22 cellular contexts compared by ENCODE assay signal in genomic region chr6:44132476-44132875, GRCh38. TPM values are rescaled to one million over a fixed set of nuclear protein-coding genes. Genes with fewer than 3 reads are reported as not detected.
DNase-seq lines count a peak whose midpoint lies in the region; ATAC-seq and TF ChIP-seq lines count a peak whose summit lies in the region.
"Had no signal": no experiment of that assay in that cellular context is flagged by ENCODE, and none has a peak within 500 bp of the region (broad histone marks: within the 10 kb centered on the region; RNA-seq: fewer than 3 reads in every experiment).

No MANE protein-coding gene starts in this region.

- H3K9ac ChIP-seq in BLaER1 treated with 17β-estradiol and CSF1 and Interleukin-3, amounts not matched to agents 10 nM and 100 nM, result peak overlapping the region; percentile 4 to 70 (median 56); a peak in 17 of 22 replicates

- TF ChIP-seq POLR2A in Peyer's patch (IDR thresholded peaks at IDR 0.05), result no peak

- H4K20me1 ChIP-seq in BLaER1 treated with 17β-estradiol and CSF1 and Interleukin-3, amounts not matched to agents 10 nM and 100 nM, result peaks cover 8 to 73% (median 35%) of the 10 kb centered on the region in 11 experiments; a peak in 17 of 22 replicates

- H3K27ac ChIP-seq in BLaER1 treated with 17β-estradiol and CSF1 and Interleukin-3, amounts not matched to agents 10 nM and 100 nM, result peak overlapping the region in 8 of 11 experiments; percentile 9 to 57 (median 42); a peak in 9 of 22 replicates
- H3K27ac ChIP-seq in Peyer's patch, result peak overlapping the region in 3 of 4 donors; percentile 10 to 57 (median 50)
- H3K27ac ChIP-seq: ovary, thoracic aorta had no signal

- H3K9me3 Mint-ChIP-seq in osteocyte (ENCODE audit: unreplicated experiment), result no peaks in the 10 kb centered on the region
- H3K9me3 Mint-ChIP-seq: stimulated activated memory B cell treated with anti-CD40 and anti-IgM and Interleukin-4, amounts not matched to agents 10 μg/mL and 1 μg/mL and 100 μg/mL, for 72 hours had no signal

- H3K36me3 Mint-ChIP-seq in osteocyte (ENCODE audit: unreplicated experiment), result peaks cover 19% of the 10 kb centered on the region
- H3K36me3 Mint-ChIP-seq: activated CD8-positive, alpha-beta memory T cell treated with anti-CD3 and anti-CD28 coated beads, Interleukin-2, amount 10 ng/mL, durations not matched to agents 7 days and 5 days had no signal

- TF ChIP-seq CTCF in Peyer's patch (IDR thresholded peaks at IDR 0.05) (no peak), osteocyte (IDR thresholded peaks at IDR 0.05) (no peak)

- H3K27ac Mint-ChIP-seq in osteocyte (ENCODE audit: unreplicated experiment), result peak overlapping the region; percentile 84
- H3K27ac Mint-ChIP-seq: activated CD8-positive, alpha-beta memory T cell treated with anti-CD3 and anti-CD28 coated beads, Interleukin-2, amount 10 ng/mL, durations not matched to agents 7 days and 5 days; activated naive CD8-positive, alpha-beta T cell had no signal

- DNase-seq in Peyer's patch (peak in 1 of 3 donors; percentile 61), osteocyte (ENCODE audit: extremely low spot score, unreplicated experiment) (no peak), RKO (ENCODE audit: low spot score) (no peak), HuH-7.5 (ENCODE audit: low spot score) (no peak)
- DNase-seq in stimulated activated CD4-positive, alpha-beta T cell treated with anti-CD3 and anti-CD28 coated beads, Interleukin-4, amount 100 ng/mL, for 4 hours, result no peak
- DNase-seq: activated CD4-positive, alpha-beta T cell treated with anti-CD3 and anti-CD28 coated beads for 4 hours; activated CD8-positive, alpha-beta memory T cell treated with anti-CD3 and anti-CD28 coated beads, Interleukin-2, amount 10 ng/mL, durations not matched to agents 7 days and 5 days; GF-D8; heart right ventricle; NCI-H1092; NCI-H2081 treated with DMSO at 0.1 percent for 48 hours; NCI-H524 treated with DMSO at 0.1 percent for 48 hours; ovary; Right ventricle myocardium superior; SW 1271 had no signal

- peaks cover 32% of the 10 kb centered on the region for H3K4me1 Mint-ChIP-seq in osteocyte (ENCODE audit: unreplicated experiment)

- peaks cover 0 to 11% (median 0%) of the 10 kb centered on the region in 11 experiments; a peak in 7 of 22 replicates for H3K27me3 ChIP-seq in BLaER1 treated with 17β-estradiol and CSF1 and Interleukin-3, amounts not matched to agents 10 nM and 100 nM
- no peaks in the 10 kb centered on the region for H3K27me3 ChIP-seq in Peyer's patch
- H3K27me3 ChIP-seq: heart right ventricle, ovary had no signal

- peaks cover 5 to 35% (median 13%) of the 10 kb centered on the region in 11 experiments; a peak in 20 of 22 replicates for H3K36me3 ChIP-seq in BLaER1 treated with 17β-estradiol and CSF1 and Interleukin-3, amounts not matched to agents 10 nM and 100 nM
- peaks cover 0 to 33% (median 0%) of the 10 kb centered on the region in 3 donors for H3K36me3 ChIP-seq in Peyer's patch
- H3K36me3 ChIP-seq: ovary had no signal

- H3K9me3 ChIP-seq in BLaER1 treated with 17β-estradiol and CSF1 and Interleukin-3, amounts not matched to agents 10 nM and 100 nM (replicated peaks in 1 of 11), result no peaks in the 10 kb centered on the region
- H3K9me3 ChIP-seq in Peyer's patch, result no peaks in the 10 kb centered on the region
- H3K9me3 ChIP-seq: heart right ventricle, ovary, thoracic aorta had no signal

- ATAC-seq in esophagus mucosa (peak; percentile 16), GM19023 (IDR thresholded peaks at IDR 0.05; ENCODE audit: unreplicated experiment) (no peak)
- ATAC-seq: activated CD8-positive, alpha-beta memory T cell treated with anti-CD3 and anti-CD28 coated beads, Interleukin-2, amount 10 ng/mL, durations not matched to agents 7 days and 5 days; stimulated activated memory B cell treated with anti-CD40 and anti-IgM and Interleukin-4, amounts not matched to agents 10 μg/mL and 1 μg/mL and 100 μg/mL, for 72 hours had no signal

- H3K4me1 ChIP-seq in BLaER1 treated with 17β-estradiol and CSF1 and Interleukin-3, amounts not matched to agents 10 nM and 100 nM, result peaks cover 32 to 68% (median 61%) of the 10 kb centered on the region in 10 experiments
- H3K4me1 ChIP-seq in Peyer's patch, result peaks cover 5 to 31% (median 7%) of the 10 kb centered on the region in 4 donors

- no peak overlapping the region for H3K4me3 Mint-ChIP-seq in osteocyte (ENCODE audit: unreplicated experiment)
- H3K4me3 Mint-ChIP-seq: activated CD8-positive, alpha-beta memory T cell treated with anti-CD3 and anti-CD28 coated beads, Interleukin-2, amount 10 ng/mL, durations not matched to agents 7 days and 5 days; activated naive CD8-positive, alpha-beta T cell; stimulated activated memory B cell treated with anti-CD40 and anti-IgM and Interleukin-4, amounts not matched to agents 10 μg/mL and 1 μg/mL and 100 μg/mL, for 72 hours had no signal

- H3K4me2 ChIP-seq in BLaER1 treated with 17β-estradiol and CSF1 and Interleukin-3, amounts not matched to agents 10 nM and 100 nM, result peak overlapping the region; percentile 66 to 94 (median 85)

- H3K27me3 Mint-ChIP-seq in osteocyte (ENCODE audit: unreplicated experiment), result no peaks in the 10 kb centered on the region
- H3K27me3 Mint-ChIP-seq: activated CD8-positive, alpha-beta memory T cell treated with anti-CD3 and anti-CD28 coated beads, Interleukin-2, amount 10 ng/mL, durations not matched to agents 7 days and 5 days; activated naive CD8-positive, alpha-beta T cell; stimulated activated memory B cell treated with anti-CD40 and anti-IgM and Interleukin-4, amounts not matched to agents 10 μg/mL and 1 μg/mL and 100 μg/mL, for 72 hours had no signal

- peak overlapping the region in 2 of 10 experiments; percentile 52 to 55; a peak in 3 of 20 replicates for H3K4me3 ChIP-seq in BLaER1 treated with 17β-estradiol and CSF1 and Interleukin-3, amounts not matched to agents 10 nM and 100 nM
- no peak overlapping the region for H3K4me3 ChIP-seq in Peyer's patch
- H3K4me3 ChIP-seq: ovary, thoracic aorta had no signal

RNA-seq across cellular contexts. Expression of gene TMEM63B, which starts 5.1 kb away (rescaled TPM):
- total RNA-seq in Peyer's patch (10 to 100 TPM; 56.9 to 92.1 (median 81.9) TPM), esophagus mucosa (42.4 TPM), osteocyte (36.1 and 36.2 TPM in 2 replicates)

RNA-seq across cellular contexts. Expression of gene MRPL14, which starts 5.2 kb away (rescaled TPM):
- total RNA-seq in Peyer's patch (10 to 100 TPM; 35.5 to 51.1 (median 42.6) TPM), esophagus mucosa (47.4 TPM), osteocyte (36.5 and 38.9 TPM in 2 replicates)

RNA-seq across cellular contexts. Expression of gene CAPN11, which starts 26.1 kb away (rescaled TPM):
- 10 to 100 TPM in 1 of 4 donors, 1 to 10 TPM in 1, under 1 TPM in 1, not detected in 1; 0.67 to 16.5 (median 4.9) TPM for total RNA-seq in Peyer's patch
- 0.12 TPM for total RNA-seq in esophagus mucosa
- not detected in 2 replicates for total RNA-seq in osteocyte
- total RNA-seq: activated CD8-positive, alpha-beta memory T cell treated with anti-CD3 and anti-CD28 coated beads, Interleukin-2, amount 10 ng/mL, durations not matched to agents 7 days and 5 days; HT-29; thoracic aorta had no signal
